Comparison of ENCODE assay signal across 15 cellular contexts in the genomic region with DNA sequence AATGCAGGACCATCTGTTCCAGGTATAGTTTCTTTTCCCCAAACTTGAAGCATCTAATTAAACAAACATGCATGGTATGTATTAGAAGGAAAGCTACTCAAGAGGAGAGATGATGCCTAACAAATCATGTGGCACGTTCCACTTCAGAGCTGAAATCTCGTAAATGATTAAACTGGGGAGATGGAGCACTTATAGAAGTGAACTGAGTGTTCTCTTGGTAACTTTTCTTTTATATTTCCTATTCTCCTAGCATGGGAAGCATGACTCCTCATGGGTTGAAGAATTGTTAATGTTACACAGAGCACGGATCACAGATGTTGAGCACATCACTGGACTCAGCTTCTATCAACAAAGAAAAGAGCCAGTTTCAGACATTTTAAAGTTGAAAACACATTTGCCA.
A peak's percentile ranks its signal among the peaks of the same experiment; 100 is the strongest.
DNase-seq lines count a peak whose midpoint lies in the region; ATAC-seq and TF ChIP-seq lines count a peak whose summit lies in the region.
"Had no signal": no experiment of that assay in that cellular context is flagged by ENCODE, and none has a peak within 500 bp of the region (broad histone marks: within the 10 kb centered on the region; RNA-seq: fewer than 3 reads in every experiment).

No MANE protein-coding gene starts in this region.

- WGBS in mesenchymal stem cell: 94% methylated on average over 3 of the region's 3 CpGs

- no peak overlapping the region for H3K9ac ChIP-seq in mesenchymal stem cell (ENCODE audit: low read length)
- H3K9ac ChIP-seq: BLaER1 treated with 17β-estradiol and CSF1 and Interleukin-3, amounts not matched to agents 10 nM and 100 nM; GM23248 had no signal

- H3K14ac ChIP-seq in mesenchymal stem cell (ENCODE audit: low read length in 2 of 2): no peak overlapping the region

- H3K18ac ChIP-seq in mesenchymal stem cell (ENCODE audit: low read depth in 1 of 2, low read length in 2 of 2): no peak overlapping the region

- H3K27ac ChIP-seq in mesenchymal stem cell (ENCODE audit: low read length, poor library complexity, severe bottlenecking): peak overlapping the region; percentile 63
- H3K27ac ChIP-seq: BLaER1 treated with 17β-estradiol and CSF1 and Interleukin-3, amounts not matched to agents 10 nM and 100 nM; GM23248; HL-60 had no signal

- no peaks in the 10 kb centered on the region for H3K9me3 ChIP-seq in mesenchymal stem cell (ENCODE audit: control insufficient read depth, low read length)
- H3K9me3 ChIP-seq: HAP-1 had no signal

- H3K4me1 ChIP-seq in mesenchymal stem cell (ENCODE audit: control insufficient read depth, insufficient read depth, low read depth, low read length): peaks cover 2% of the 10 kb centered on the region
- H3K4me1 ChIP-seq: BLaER1 treated with 17β-estradiol and CSF1 and Interleukin-3, amounts not matched to agents 10 nM and 100 nM had no signal

- peak; percentile 23 for DNase-seq in DMS53 treated with DMSO at 0.1 percent for 48 hours (lab: John Stamatoyannopoulos, UW; ENCODE audit: unreplicated experiment)
- DNase-seq in kidney epithelial cell (ENCODE audit: low read depth): peak; percentile 49
- DNase-seq in mesenchymal stem cell: no peak
- DNase-seq in NCI-H1105 treated with DMSO at 0.1 percent for 48 hours (lab: John Stamatoyannopoulos, UW): no peak
- DNase-seq in Kasumi-1 (lab: John Stamatoyannopoulos, UW): no peak
- DNase-seq: CD8-positive, alpha-beta T cell; DMS 273 treated with DMSO at 0.1 percent for 48 hours; DMS79; GDM1; GM23248; IMR-90 had no signal

- no peak for ATAC-seq in HG03045 (IDR thresholded peaks at IDR 0.05; ENCODE audit: unreplicated experiment)
- ATAC-seq: CD8-positive, alpha-beta T cell had no signal

- H4K8ac ChIP-seq in mesenchymal stem cell (ENCODE audit: low read length): no peak overlapping the region

- H4K91ac ChIP-seq in mesenchymal stem cell (ENCODE audit: low read length): no peak overlapping the region

- no peak overlapping the region for H3K4ac ChIP-seq in mesenchymal stem cell (ENCODE audit: low read depth in 1 of 2, low read length in 2 of 2)

- no peak overlapping the region for H2AFZ ChIP-seq in mesenchymal stem cell (ENCODE audit: low read depth, low read length)
- H2AFZ ChIP-seq: GM23248 had no signal

- H2BK12ac ChIP-seq in mesenchymal stem cell (ENCODE audit: low read length in 2 of 2): no peak overlapping the region

- H2BK120ac ChIP-seq in mesenchymal stem cell (ENCODE audit: low read depth, low read length): no peak overlapping the region

- H3K27me3 ChIP-seq in kidney epithelial cell (ENCODE audit: control insufficient read depth, insufficient read depth, low read length): no peaks in the 10 kb centered on the region
- no peaks in the 10 kb centered on the region for H3K27me3 ChIP-seq in mesenchymal stem cell (ENCODE audit: control insufficient read depth in 1 of 2, insufficient read depth in 1 of 2, low read length in 2 of 2)

- no peaks in the 10 kb centered on the region for H3K79me1 ChIP-seq in mesenchymal stem cell (replicated peaks; ENCODE audit: low read length, poor library complexity, severe bottlenecking)

- no peak overlapping the region for H3K4me2 ChIP-seq in mesenchymal stem cell (ENCODE audit: low read length, poor library complexity, severe bottlenecking)
- H3K4me2 ChIP-seq: BLaER1 treated with 17β-estradiol and CSF1 and Interleukin-3, amounts not matched to agents 10 nM and 100 nM had no signal

- TF ChIP-seq CTCF in kidney epithelial cell (IDR thresholded peaks at IDR 0.05; ENCODE audit: insufficient read depth, low read length, poor library complexity, severe bottlenecking): no peak

- H3K36me3 ChIP-seq in kidney epithelial cell (ENCODE audit: control insufficient read depth, insufficient read depth, low read length): no peaks in the 10 kb centered on the region
- H3K36me3 ChIP-seq in mesenchymal stem cell (ENCODE audit: control insufficient read depth in 1 of 2, insufficient read depth in 2 of 2, low read depth in 1 of 2, low read length in 2 of 2): peaks cover 0 to 25% of the 10 kb centered on the region in 2 experiments
- H3K36me3 ChIP-seq: BLaER1 treated with 17β-estradiol and CSF1 and Interleukin-3, amounts not matched to agents 10 nM and 100 nM; HAP-1 had no signal

- H2BK5ac ChIP-seq in mesenchymal stem cell (ENCODE audit: low read depth, low read length, poor library complexity, severe bottlenecking): no peak overlapping the region

- H3K23ac ChIP-seq in mesenchymal stem cell (ENCODE audit: low read length in 2 of 2): no peak overlapping the region

- no peak overlapping the region for H2AK5ac ChIP-seq in mesenchymal stem cell (ENCODE audit: low read length, severe bottlenecking)

- no peak overlapping the region for H3K4me3 ChIP-seq in kidney epithelial cell (ENCODE audit: low read depth, low read length)
- no peak overlapping the region for H3K4me3 ChIP-seq in mesenchymal stem cell (ENCODE audit: insufficient read depth in 1 of 2, low read depth in 1 of 2, low read length in 2 of 2)
- H3K4me3 ChIP-seq: BLaER1 treated with 17β-estradiol and CSF1 and Interleukin-3, amounts not matched to agents 10 nM and 100 nM; GM23248; HAP-1 had no signal

- H2BK15ac ChIP-seq in mesenchymal stem cell (ENCODE audit: low read depth, poor library complexity, severe bottlenecking): no peak overlapping the region

Comparison
In these comparisons a context has a peak if more than half of its experiments do, and no peak if none do; other contexts are left out.
1. DNase-seq: peak in DMS53 treated with DMSO at 0.1 percent for 48 hours (single experiment) and kidney epithelial cell (single experiment); none in mesenchymal stem cell (single experiment), NCI-H1105 treated with DMSO at 0.1 percent for 48 hours (single experiment) and Kasumi-1 (0 of 2).